Comparison of ENCODE assay signal across 11 cellular contexts in the genomic region with DNA sequence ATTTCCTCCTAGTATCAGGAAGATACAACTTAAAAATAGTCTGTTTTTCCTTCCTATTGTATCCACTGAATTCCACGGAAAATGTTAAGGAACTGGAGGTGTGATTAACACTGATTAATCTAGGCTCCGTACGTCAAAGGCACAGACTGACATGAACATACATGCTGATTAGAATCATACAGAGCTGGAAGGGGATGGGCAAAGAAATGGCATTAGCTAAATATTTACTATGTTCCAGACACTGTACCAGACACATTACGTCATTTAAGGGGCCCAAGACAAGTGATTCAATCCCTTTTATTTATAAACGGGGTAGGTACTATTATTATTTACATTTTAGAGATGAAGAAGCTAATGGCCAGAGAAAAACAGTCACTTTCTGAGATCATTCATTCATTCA. TPM values are rescaled to one million over a fixed set of nuclear protein-coding genes. Genes with fewer than 3 reads are reported as not detected.
A peak's percentile ranks its signal among the peaks of the same experiment; 100 is the strongest.
DNase-seq lines count a peak whose midpoint lies in the region; ATAC-seq and TF ChIP-seq lines count a peak whose summit lies in the region.
"Had no signal": no experiment of that assay in that cellular context is flagged by ENCODE, and none has a peak within 500 bp of the region (broad histone marks: within the 10 kb centered on the region; RNA-seq: fewer than 3 reads in every experiment).

No MANE protein-coding gene starts in this region.

- TF ChIP-seq POLR2A in tibial nerve (IDR thresholded peaks at IDR 0.05) = no peak

- peaks cover 28% of the 10 kb centered on the region for H3K36me3 Mint-ChIP-seq in activated naive CD4-positive, alpha-beta T cell treated with anti-CD3 and anti-CD28 coated beads, Interleukin-2, amount 10 ng/mL, durations not matched to agents 7 days and 5 days
- no peaks in the 10 kb centered on the region for H3K36me3 Mint-ChIP-seq in activated naive CD4-positive, alpha-beta T cell treated with anti-CD3 and anti-CD28 coated beads for 36 hours (ENCODE audit: low read depth)
- peaks cover 6% of the 10 kb centered on the region for H3K36me3 Mint-ChIP-seq in central memory CD8-positive, alpha-beta T cell (ENCODE audit: insufficient read depth)

- no peaks in the 10 kb centered on the region for H3K27me3 Mint-ChIP-seq in activated naive CD4-positive, alpha-beta T cell treated with anti-CD3 and anti-CD28 coated beads, Interleukin-2, amount 10 ng/mL, durations not matched to agents 7 days and 5 days
- no peaks in the 10 kb centered on the region for H3K27me3 Mint-ChIP-seq in activated naive CD4-positive, alpha-beta T cell treated with anti-CD3 and anti-CD28 coated beads for 36 hours (ENCODE audit: low read depth)
- no peaks in the 10 kb centered on the region for H3K27me3 Mint-ChIP-seq in central memory CD8-positive, alpha-beta T cell

- CTCF ChIA-PET in activated naive CD4-positive, alpha-beta T cell treated with anti-CD3 and anti-CD28 coated beads, Interleukin-2, amount 10 ng/mL, durations not matched to agents 7 days and 5 days (lab: Charles Lee) = interaction anchor here (0.9 to 3.9 kb wide), 8 partner anchors 10 to 102 kb away, joined by 3 to 24 read pairs (median 10); no protein-coding TSS in a partner anchor
- CTCF ChIA-PET in activated naive CD4-positive, alpha-beta T cell treated with anti-CD3 and anti-CD28 coated beads for 36 hours (lab: Charles Lee) = interaction anchor here (1.0 to 4.0 kb wide), 12 partner anchors 9 to 105 kb away, joined by 3 to 29 read pairs (median 5); no protein-coding TSS in a partner anchor

- no peak for DNase-seq in activated naive CD4-positive, alpha-beta T cell treated with anti-CD3 and anti-CD28 coated beads, Interleukin-2, amount 10 ng/mL, durations not matched to agents 7 days and 5 days
- no peak for DNase-seq in activated naive CD4-positive, alpha-beta T cell treated with anti-CD3 and anti-CD28 coated beads for 36 hours
- no peak for DNase-seq in central memory CD8-positive, alpha-beta T cell (ENCODE audit: low spot score in 2 of 2)
- DNase-seq in tibial nerve (ENCODE audit: low spot score in 2 of 2) = no peak
- no peak for DNase-seq in GM19238 (ENCODE audit: insufficient read length, low spot score)
- DNase-seq in Karpas-422 = no peak
- DNase-seq: DMS153, PC-9, trophoblast cell had no signal

- no peak overlapping the region for H3K27ac Mint-ChIP-seq in activated naive CD4-positive, alpha-beta T cell treated with anti-CD3 and anti-CD28 coated beads, Interleukin-2, amount 10 ng/mL, durations not matched to agents 7 days and 5 days
- H3K27ac Mint-ChIP-seq in activated naive CD4-positive, alpha-beta T cell treated with anti-CD3 and anti-CD28 coated beads for 36 hours = no peak overlapping the region
- H3K27ac Mint-ChIP-seq in central memory CD8-positive, alpha-beta T cell (ENCODE audit: low read depth) = no peak overlapping the region

- no peaks in the 10 kb centered on the region for H3K79me2 ChIP-seq in Karpas-422 (ENCODE audit: low read length)

- H3K9ac ChIP-seq in muscle layer of colon (ENCODE audit: low read length) (no peak overlapping the region), Karpas-422 (ENCODE audit: low read length) (no peak overlapping the region)

- intact Hi-C loops in activated naive CD4-positive, alpha-beta T cell treated with anti-CD3 and anti-CD28 coated beads for 36 hours (cut with micrococcal nuclease) = loop anchor here (10.0 kb wide), 1 partner anchor 998 kb away; no protein-coding TSS in a partner anchor

- H3K4me2 ChIP-seq in Karpas-422 (ENCODE audit: low read depth, low read length, poor library complexity, severe bottlenecking) = no peak overlapping the region

- H2AFZ ChIP-seq in Karpas-422 (ENCODE audit: low read length) = no peak overlapping the region

- peaks cover 17% of the 10 kb centered on the region for H3K9me3 Mint-ChIP-seq in activated naive CD4-positive, alpha-beta T cell treated with anti-CD3 and anti-CD28 coated beads, Interleukin-2, amount 10 ng/mL, durations not matched to agents 7 days and 5 days
- H3K9me3 Mint-ChIP-seq in activated naive CD4-positive, alpha-beta T cell treated with anti-CD3 and anti-CD28 coated beads for 36 hours = peaks cover 2% of the 10 kb centered on the region
- H3K9me3 Mint-ChIP-seq in central memory CD8-positive, alpha-beta T cell = peaks cover 6% of the 10 kb centered on the region

- H3K27me3 ChIP-seq in muscle layer of colon (ENCODE audit: control insufficient read depth in 1 of 2, insufficient read depth in 2 of 2, low read length in 2 of 2) = no peaks in the 10 kb centered on the region
- H3K27me3 ChIP-seq in tibial nerve = no peaks in the 10 kb centered on the region
- no peaks in the 10 kb centered on the region for H3K27me3 ChIP-seq in Karpas-422 (ENCODE audit: low read length)

- H3K4me3 ChIP-seq in muscle layer of colon (ENCODE audit: low read depth in 1 of 2, low read length in 2 of 2) = peak overlapping the region in 1 of 2 donors; percentile 87
- H3K4me3 ChIP-seq in tibial nerve = no peak overlapping the region
- H3K4me3 ChIP-seq in Karpas-422 (ENCODE audit: low read length) = no peak overlapping the region

- peaks cover 64% of the 10 kb centered on the region for H3K4me1 Mint-ChIP-seq in activated naive CD4-positive, alpha-beta T cell treated with anti-CD3 and anti-CD28 coated beads, Interleukin-2, amount 10 ng/mL, durations not matched to agents 7 days and 5 days
- H3K4me1 Mint-ChIP-seq in activated naive CD4-positive, alpha-beta T cell treated with anti-CD3 and anti-CD28 coated beads for 36 hours (ENCODE audit: low read depth) = peaks cover 30% of the 10 kb centered on the region
- peaks cover 72% of the 10 kb centered on the region for H3K4me1 Mint-ChIP-seq in central memory CD8-positive, alpha-beta T cell

- no peaks in the 10 kb centered on the region for H3K36me3 ChIP-seq in muscle layer of colon (ENCODE audit: insufficient read depth, low read length)
- no peaks in the 10 kb centered on the region for H3K36me3 ChIP-seq in tibial nerve
- H3K36me3 ChIP-seq in Karpas-422 (ENCODE audit: insufficient read depth, low read length) = no peaks in the 10 kb centered on the region

- H3K9me2 ChIP-seq in Karpas-422 (replicated peaks; ENCODE audit: insufficient read depth, low read length) = no peaks in the 10 kb centered on the region

- TF ChIP-seq CTCF in tibial nerve (IDR thresholded peaks at IDR 0.05) = no peak

- H3K27ac ChIP-seq in muscle layer of colon (ENCODE audit: low read depth, low read length) = peak overlapping the region; percentile 94
- peak overlapping the region in 3 of 4 donors; percentile 86 to 97 (median 87) for H3K27ac ChIP-seq in tibial nerve
- H3K27ac ChIP-seq in Karpas-422 (ENCODE audit: low read length) = no peak overlapping the region
- H3K27ac ChIP-seq: PC-9 had no signal

- H3K4me1 ChIP-seq in muscle layer of colon (ENCODE audit: insufficient read depth, low read length) (peaks cover 43% of the 10 kb centered on the region), tibial nerve (peaks cover 0 to 33% (median 16%) of the 10 kb centered on the region in 4 donors), Karpas-422 (ENCODE audit: low read length) (peaks cover 15% of the 10 kb centered on the region)

- H3K9me3 ChIP-seq in muscle layer of colon (ENCODE audit: low read length) = no peaks in the 10 kb centered on the region
- H3K9me3 ChIP-seq in tibial nerve = no peaks in the 10 kb centered on the region
- no peaks in the 10 kb centered on the region for H3K9me3 ChIP-seq in Karpas-422 (ENCODE audit: low read length)

- peak overlapping the region; percentile 72 for H3K4me3 Mint-ChIP-seq in activated naive CD4-positive, alpha-beta T cell treated with anti-CD3 and anti-CD28 coated beads, Interleukin-2, amount 10 ng/mL, durations not matched to agents 7 days and 5 days
- no peak overlapping the region for H3K4me3 Mint-ChIP-seq in activated naive CD4-positive, alpha-beta T cell treated with anti-CD3 and anti-CD28 coated beads for 36 hours
- peak overlapping the region; percentile 82 for H3K4me3 Mint-ChIP-seq in central memory CD8-positive, alpha-beta T cell

- TF ChIP-seq EP300 in tibial nerve (IDR thresholded peaks at IDR 0.05) = no peak

- WGBS in tibial nerve, 2 donors = 87 to 92% methylated on average over 5 of the region's 5 CpGs

- H4K20me1 ChIP-seq in Karpas-422 (ENCODE audit: insufficient read depth, low read depth, low read length) = peaks cover 23% of the 10 kb centered on the region

- no peak for ATAC-seq in central memory CD8-positive, alpha-beta T cell (replicated peaks; ENCODE audit: extremely low read depth, poor library complexity, severe bottlenecking)
- no peak for ATAC-seq in GM18867 (IDR thresholded peaks at IDR 0.05; ENCODE audit: unreplicated experiment)

RNA-seq across cellular contexts. Expression of a gene that starts 1.9 kb away (rescaled TPM):
- 10 to 100 TPM; 13.7 to 16.9 TPM for total RNA-seq in activated naive CD4-positive, alpha-beta T cell treated with anti-CD3 and anti-CD28 coated beads for 36 hours
- total RNA-seq in tibial nerve = 10 to 100 TPM; 24.0 to 37.4 (median 31.8) TPM
- total RNA-seq in Karpas-422 (2014; rRNA removed; shearing (Covaris generic); ENCODE audit: low replicate concordance) = 7.2 and 17.9 TPM in 2 replicates
